Comparison of ENCODE assay signal across 31 cellular contexts in the genomic region with DNA sequence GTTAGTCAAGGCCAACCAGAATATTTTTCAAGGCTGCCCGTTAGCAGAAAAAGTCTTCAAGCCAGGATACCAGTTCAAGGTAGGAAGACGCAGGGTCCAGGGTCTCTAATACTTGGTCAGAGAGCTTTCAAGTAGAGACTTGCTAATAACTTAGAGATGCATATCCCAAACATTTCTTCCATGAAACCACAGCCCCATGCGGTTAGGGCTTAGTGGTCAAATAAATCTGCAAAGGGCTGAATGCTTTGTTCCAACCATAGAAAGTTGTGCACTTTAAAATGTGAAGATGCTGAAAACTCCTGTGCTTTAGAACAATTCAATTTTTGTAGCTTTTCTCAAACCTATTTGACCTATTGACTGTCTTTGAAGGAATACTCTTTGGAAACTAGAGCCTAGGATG.
"Had no signal": no experiment of that assay in that cellular context is flagged by ENCODE, and none has a peak within 500 bp of the region (broad histone marks: within the 10 kb centered on the region; RNA-seq: fewer than 3 reads in every experiment).

No MANE protein-coding gene starts in this region.

- H3K36me3 Mint-ChIP-seq: activated naive CD8-positive, alpha-beta T cell treated with anti-CD3 and anti-CD28 coated beads for 36 hours had no signal

- H3K4me3 Mint-ChIP-seq: activated CD4-positive, alpha-beta T cell treated with anti-CD3 and anti-CD28 coated beads, Interleukin-2, amount 10 ng/mL, durations not matched to agents 24 days and 14 days; activated CD8-positive, alpha-beta T cell treated with anti-CD3 and anti-CD28 coated beads for 36 hours; activated naive CD8-positive, alpha-beta T cell treated with anti-CD3 and anti-CD28 coated beads for 36 hours; activated T-cell treated with anti-CD3 and anti-CD28 coated beads, Interleukin-2, amount 50 U/mL, for 72 hours; activated T-helper 17 cell treated with anti-CD3 and anti-CD28 coated beads, Interleukin-2, amount 50 U/mL, for 72 hours; central memory CD8-positive, alpha-beta T cell; T-helper 1 cell treated with Interleukin-12 subunit alpha and Interleukin-12 subunit beta and Interleukin-4 antibody, amounts not matched to agents 30 μg/mL and 1 μg/mL, for 36 hours; T-helper 2 cell treated with Interferon-gamma antibody and Interleukin-4, amounts not matched to agents 5 μg/mL and 100 μg/mL, for 36 hours had no signal

- H3K27me3 Mint-ChIP-seq: activated CD4-positive, alpha-beta T cell treated with anti-CD3 and anti-CD28 coated beads, Interleukin-2, amount 10 ng/mL, durations not matched to agents 24 days and 14 days; activated CD8-positive, alpha-beta T cell treated with anti-CD3 and anti-CD28 coated beads for 36 hours; activated naive CD8-positive, alpha-beta T cell treated with anti-CD3 and anti-CD28 coated beads for 36 hours; activated T-helper 17 cell treated with anti-CD3 and anti-CD28 coated beads, Interleukin-2, amount 50 U/mL, for 72 hours; central memory CD8-positive, alpha-beta T cell had no signal

- ATAC-seq: activated CD8-positive, alpha-beta T cell treated with anti-CD3 and anti-CD28 coated beads for 36 hours; activated T-cell treated with anti-CD3 and anti-CD28 coated beads, Interleukin-2, amount 50 U/mL, for 72 hours; activated T-helper 17 cell treated with anti-CD3 and anti-CD28 coated beads, Interleukin-2, amount 50 U/mL, for 72 hours; PC-3 had no signal

- H3K9me3 Mint-ChIP-seq: activated naive CD8-positive, alpha-beta T cell treated with anti-CD3 and anti-CD28 coated beads for 36 hours; activated T-helper 17 cell treated with anti-CD3 and anti-CD28 coated beads, Interleukin-2, amount 50 U/mL, for 72 hours had no signal

- H3K4me1 Mint-ChIP-seq: activated CD4-positive, alpha-beta T cell treated with anti-CD3 and anti-CD28 coated beads, Interleukin-2, amount 10 ng/mL, durations not matched to agents 24 days and 14 days; activated naive CD8-positive, alpha-beta T cell treated with anti-CD3 and anti-CD28 coated beads for 36 hours; activated T-helper 17 cell treated with anti-CD3 and anti-CD28 coated beads, Interleukin-2, amount 50 U/mL, for 72 hours; central memory CD8-positive, alpha-beta T cell had no signal

- DNase-seq: activated CD4-positive, alpha-beta T cell treated with anti-CD3 and anti-CD28 coated beads, Interleukin-2, amount 10 ng/mL, durations not matched to agents 24 days and 14 days; activated CD4-positive, alpha-beta T cell treated with anti-CD3 and anti-CD28 coated beads, Interleukin-2, amount 50 U/mL, for 4 hours; activated CD8-positive, alpha-beta T cell treated with anti-CD3 and anti-CD28 coated beads for 36 hours; activated effector memory CD4-positive, alpha-beta T cell treated with anti-CD3 and anti-CD28 coated beads, Interleukin-2, amount 50 U/mL, for 16 hours; activated naive CD4-positive, alpha-beta T cell; activated naive CD4-positive, alpha-beta T cell treated with anti-CD3 and anti-CD28 coated beads, Interleukin-2, amount 50 U/mL, for 16 hours; activated naive CD8-positive, alpha-beta T cell treated with anti-CD3 and anti-CD28 coated beads for 36 hours; activated T-cell treated with anti-CD3 and anti-CD28 coated beads, Interleukin-2, amount 50 U/mL, for 1 hour; activated T-cell treated with anti-CD3 and anti-CD28 coated beads, Interleukin-2, amount 50 U/mL, for 72 hours; amygdala; MM.1S; MV-4-11; NCI-H1092; NCI-H1436 treated with DMSO at 0.1 percent for 48 hours; NCI-H1694 treated with DMSO at 0.1 percent for 48 hours; NCI-H2029; NCI-H345; NCI-H524 treated with DMSO at 0.1 percent for 48 hours; NCI-H748 treated with DMSO at 0.1 percent for 48 hours; NK-92 treated with Interleukin-12 subunit alpha and Interleukin-12 subunit beta, amount 100 ng/mL, for 24 hours; PC-3; Peyer's patch; Right ventricle myocardium superior had no signal

- H3K4me3 ChIP-seq: ascending aorta, cardiac muscle cell, Peyer's patch, SK-N-MC had no signal

- H3K27me3 ChIP-seq: ascending aorta, cardiac muscle cell, Peyer's patch had no signal

- H3K4me1 ChIP-seq: ascending aorta, Peyer's patch had no signal

- H3K27ac ChIP-seq: ascending aorta, cardiac muscle cell, Peyer's patch, SK-N-MC had no signal

- H3K27ac Mint-ChIP-seq: activated CD4-positive, alpha-beta T cell treated with anti-CD3 and anti-CD28 coated beads, Interleukin-2, amount 10 ng/mL, durations not matched to agents 24 days and 14 days; activated CD8-positive, alpha-beta T cell treated with anti-CD3 and anti-CD28 coated beads for 36 hours; activated naive CD8-positive, alpha-beta T cell treated with anti-CD3 and anti-CD28 coated beads for 36 hours; activated T-cell treated with anti-CD3 and anti-CD28 coated beads, Interleukin-2, amount 50 U/mL, for 72 hours; activated T-helper 17 cell treated with anti-CD3 and anti-CD28 coated beads, Interleukin-2, amount 50 U/mL, for 72 hours; T-helper 1 cell treated with Interleukin-12 subunit alpha and Interleukin-12 subunit beta and Interleukin-4 antibody, amounts not matched to agents 30 μg/mL and 1 μg/mL, for 36 hours; T-helper 2 cell treated with Interferon-gamma antibody and Interleukin-4, amounts not matched to agents 5 μg/mL and 100 μg/mL, for 36 hours had no signal

- FAIRE-seq: TTC549 had no signal
